In genomic region chr2:118772487-118773200, GRCh38 we compare ENCODE assay signal across 27 cellular contexts.
"Had no signal": no experiment of that assay in that cellular context is flagged by ENCODE, and none has a peak within 500 bp of the region (broad histone marks: within the 10 kb centered on the region; RNA-seq: fewer than 3 reads in every experiment).

No MANE protein-coding gene starts in this region.

- DNase-seq: colonic mucosa; cortex of kidney; effector CD8-positive, alpha-beta T cell; effector memory CD8-positive, alpha-beta T cell; endodermal cell; erythroblast; esophagus squamous epithelium; foreskin fibroblast; foreskin melanocyte; gastrocnemius medialis; heart left ventricle; hypothalamus; immature natural killer cell; left cardiac atrium; left lung; left ventricle myocardium superior; lower lobe of right lung; mesenchymal stem cell; mucosa of descending colon; naive B cell had no signal

- H3K27me3 ChIP-seq: gastrocnemius medialis had no signal

- H3K79me2 ChIP-seq: hepatocyte had no signal

- H3K4me1 Mint-ChIP-seq: endodermal cell, immature natural killer cell had no signal

- FAIRE-seq: endometrium, keratinocyte had no signal

- H3K4me3 ChIP-seq: colonic mucosa, esophagus squamous epithelium, gastrocnemius medialis, heart left ventricle, hepatocyte, left lung, lower lobe of right lung, mucosa of descending colon had no signal

- H3K4me1 ChIP-seq: colonic mucosa had no signal

- H3K27ac ChIP-seq: colonic mucosa, epithelial cell of prostate, esophagus squamous epithelium, gastrocnemius medialis, heart left ventricle, hepatocyte, left lung, lower lobe of right lung had no signal

- H3K9me3 ChIP-seq: colonic mucosa, esophagus squamous epithelium, gastrocnemius medialis, heart left ventricle, left lung, lower lobe of right lung, mucosa of descending colon had no signal

- H3K4me3 Mint-ChIP-seq: dendritic cell treated with granulocyte-macrophage colony-stimulating factor and Interleukin-4, amounts not matched to agents 40 ng/mL and 50 ng/mL, for 4 days; effector memory CD8-positive, alpha-beta T cell; endodermal cell; immature natural killer cell; mesothelial cell of epicardium had no signal

- H3K36me3 Mint-ChIP-seq: mesothelial cell of epicardium, naive B cell had no signal

- ATAC-seq: effector memory CD8-positive, alpha-beta T cell; esophagus mucosa; gastrocnemius medialis; heart left ventricle; left cardiac atrium; left lung; left ventricle myocardium superior; lower lobe of right lung; mucosa of descending colon had no signal

- H3K4me2 ChIP-seq: hepatocyte had no signal

- H3K27ac Mint-ChIP-seq: dendritic cell treated with granulocyte-macrophage colony-stimulating factor and Interleukin-4, amounts not matched to agents 40 ng/mL and 50 ng/mL, for 4 days; effector memory CD8-positive, alpha-beta T cell; endodermal cell; immature natural killer cell; mesothelial cell of epicardium; naive B cell had no signal

- H3K36me3 ChIP-seq: colonic mucosa, esophagus squamous epithelium, gastrocnemius medialis, heart left ventricle, left lung, lower lobe of right lung had no signal

- H2AFZ ChIP-seq: hepatocyte had no signal

- H3K9me3 Mint-ChIP-seq: dendritic cell treated with granulocyte-macrophage colony-stimulating factor and Interleukin-4, amounts not matched to agents 40 ng/mL and 50 ng/mL, for 4 days; effector memory CD8-positive, alpha-beta T cell; endodermal cell; mesothelial cell of epicardium had no signal
